16 cellular contexts compared by ENCODE assay signal in genomic region chr18:23968638-23969037, GRCh38.
"Had no signal": no experiment of that assay in that cellular context is flagged by ENCODE, and none has a peak within 500 bp of the region (broad histone marks: within the 10 kb centered on the region; RNA-seq: fewer than 3 reads in every experiment).

No MANE protein-coding gene starts in this region.

- H3K27me3 ChIP-seq: cardiac muscle cell, dorsolateral prefrontal cortex had no signal

- H3K4me3 Mint-ChIP-seq: nephron, type B pancreatic cell had no signal

- H3K27ac ChIP-seq: cardiac muscle cell, dorsolateral prefrontal cortex had no signal

- H3K36me3 ChIP-seq: cardiac muscle cell had no signal

- H3K27me3 Mint-ChIP-seq: stimulated activated naive CD8-positive, alpha-beta T cell treated with anti-CD3 and anti-CD28 coated beads, Interleukin-15, amount 100 ng/mL, for 72 hours had no signal

- ATAC-seq: esophagus mucosa; left lobe of liver; stimulated activated naive CD8-positive, alpha-beta T cell treated with anti-CD3 and anti-CD28 coated beads, Interleukin-15, amount 100 ng/mL, for 72 hours had no signal

- H3K36me3 Mint-ChIP-seq: type B pancreatic cell had no signal

- H3K9me3 Mint-ChIP-seq: nephron; stimulated activated naive CD8-positive, alpha-beta T cell treated with anti-CD3 and anti-CD28 coated beads, Interleukin-15, amount 100 ng/mL, for 72 hours had no signal

- DNase-seq: activated CD4-positive, alpha-beta T cell treated with anti-CD3 and anti-CD28 coated beads for 1 hour; activated CD4-positive, alpha-beta T cell treated with anti-CD3 and anti-CD28 coated beads, Interleukin-2, amount 50 U/mL, for 4 hours; activated naive CD4-positive, alpha-beta T cell treated with Interleukin-2 at 50 U/mL for 16 hours; activated T-cell treated with anti-CD3 and anti-CD28 coated beads for 4 hours; dorsolateral prefrontal cortex; mammary epithelial cell; nucleus accumbens; stimulated activated CD4-positive, alpha-beta T cell treated with anti-CD3 and anti-CD28 coated beads, Interleukin-15, amount 100 ng/mL, for 24 hours; stimulated activated naive CD8-positive, alpha-beta T cell treated with anti-CD3 and anti-CD28 coated beads, Interleukin-15, amount 100 ng/mL, for 72 hours; T1000 had no signal

- H3K4me3 ChIP-seq: cardiac muscle cell, dorsolateral prefrontal cortex, skin epidermis had no signal

- H3K27ac Mint-ChIP-seq: nephron, type B pancreatic cell had no signal
